1 cellular context compared by ENCODE assay signal in the genomic region with DNA sequence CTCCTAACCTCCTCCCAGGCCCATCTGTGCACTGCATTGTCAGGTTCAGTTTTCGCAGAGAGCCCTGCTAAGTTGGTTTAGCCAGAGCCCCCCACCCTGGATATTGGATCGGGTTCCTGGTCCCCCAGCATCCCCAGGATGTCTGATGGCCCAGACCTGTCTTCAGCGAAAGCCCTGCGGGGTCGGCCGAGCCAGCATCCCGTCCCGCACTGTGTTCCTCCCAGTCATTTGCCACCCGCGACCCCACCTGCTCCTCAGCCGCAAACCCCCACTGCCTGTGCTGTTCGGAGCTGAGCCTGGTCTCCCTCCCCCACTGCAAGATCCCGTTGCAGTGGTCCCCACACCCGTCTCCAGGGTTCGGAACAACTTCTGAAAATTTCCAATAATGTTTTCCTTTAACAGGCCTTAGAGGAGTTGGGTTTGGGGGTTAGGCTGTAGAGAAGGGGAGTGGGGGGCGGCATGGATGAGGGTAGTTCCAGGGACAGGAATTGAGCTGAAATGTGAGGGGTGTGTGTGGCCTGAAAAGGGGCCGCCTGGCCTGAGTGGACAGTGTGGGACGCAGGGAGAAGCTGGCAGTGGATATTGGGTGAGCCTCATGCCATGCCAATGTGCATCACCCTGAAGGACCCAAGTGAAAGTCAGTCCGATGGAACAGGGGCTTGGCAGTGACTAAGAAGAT.
TF ChIP-seq lines count a peak whose summit lies in the region.

No MANE protein-coding gene starts in this region.

TF ChIP-seq in IMR-90, 13 proteins besides CTCF, POLR2A, EP300 and RAD21:
- TF ChIP-seq MXI1 (IDR thresholded peaks at IDR 0.05; ENCODE audit: borderline replicate concordance, low read depth, low read length) = no peak
- no peak for TF ChIP-seq CHD1 (IDR thresholded peaks at IDR 0.05; ENCODE audit: low read depth, low read length)
- TF ChIP-seq, protein P1, sequence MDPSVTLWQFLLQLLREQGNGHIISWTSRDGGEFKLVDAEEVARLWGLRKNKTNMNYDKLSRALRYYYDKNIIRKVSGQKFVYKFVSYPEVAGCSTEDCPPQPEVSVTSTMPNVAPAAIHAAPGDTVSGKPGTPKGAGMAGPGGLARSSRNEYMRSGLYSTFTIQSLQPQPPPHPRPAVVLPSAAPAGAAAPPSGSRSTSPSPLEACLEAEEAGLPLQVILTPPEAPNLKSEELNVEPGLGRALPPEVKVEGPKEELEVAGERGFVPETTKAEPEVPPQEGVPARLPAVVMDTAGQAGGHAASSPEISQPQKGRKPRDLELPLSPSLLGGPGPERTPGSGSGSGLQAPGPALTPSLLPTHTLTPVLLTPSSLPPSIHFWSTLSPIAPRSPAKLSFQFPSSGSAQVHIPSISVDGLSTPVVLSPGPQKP (IDR thresholded peaks at IDR 0.05; ENCODE audit: borderline replicate concordance, low read depth, low read length) = no peak
- TF ChIP-seq BHLHE40 (IDR thresholded peaks at IDR 0.05; ENCODE audit: low read depth, low read length) = no peak
- no peak for TF ChIP-seq MAZ (IDR thresholded peaks at IDR 0.05; ENCODE audit: borderline replicate concordance, low read depth, low read length)
- no peak for TF ChIP-seq SMC3 (IDR thresholded peaks at IDR 0.05; ENCODE audit: low read depth, low read length)
